ENCODE assay signal across 22 cellular contexts in the genomic region with DNA sequence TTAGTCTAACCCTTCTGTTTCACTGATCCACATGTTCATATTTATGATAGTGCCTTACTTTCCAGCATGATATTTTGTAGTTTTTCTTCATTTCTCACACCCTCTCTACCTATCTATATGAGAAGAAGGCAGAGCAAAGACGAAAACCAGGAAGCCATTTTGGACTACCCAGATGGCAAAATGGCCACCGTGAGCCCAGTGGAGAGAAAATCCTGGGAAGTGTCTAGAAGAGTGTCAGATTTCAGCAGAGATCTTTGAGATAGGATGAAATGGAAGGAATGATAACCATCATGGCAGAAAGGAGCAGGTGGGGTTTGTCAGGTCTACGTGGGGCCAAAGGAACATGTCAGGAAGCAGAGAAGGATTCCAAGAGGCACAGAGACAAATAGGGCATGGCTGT.
DNase-seq lines count a peak whose midpoint lies in the region; ATAC-seq, FAIRE-seq and TF ChIP-seq lines count a peak whose summit lies in the region.
"Had no signal": no experiment of that assay in that cellular context is flagged by ENCODE, and none has a peak within 500 bp of the region (broad histone marks: within the 10 kb centered on the region; RNA-seq: fewer than 3 reads in every experiment).

No MANE protein-coding gene starts in this region.

- H3K27me3 ChIP-seq in GM23338 (ENCODE audit: insufficient read depth): no peaks in the 10 kb centered on the region
- no peaks in the 10 kb centered on the region for H3K27me3 ChIP-seq in PC-3 (ENCODE audit: low read length)
- H3K27me3 ChIP-seq in H1 (replicated peaks in 1 of 4; ENCODE audit: control insufficient read depth in 3 of 4, extremely low read depth in 1 of 4, insufficient read depth in 3 of 4, low read length in 3 of 4): no peaks in the 10 kb centered on the region
- H3K27me3 ChIP-seq in trophoblast cell (ENCODE audit: insufficient read depth, low read length): no peaks in the 10 kb centered on the region
- no peaks in the 10 kb centered on the region for H3K27me3 ChIP-seq in colonic mucosa
- H3K27me3 ChIP-seq: BE2C, BLaER1 had no signal

- TF ChIP-seq CTCF in GM23338 (conservative IDR thresholded peaks at IDR 0.05; ENCODE audit: low read depth in 2 of 2) (no peak), PC-3 (conservative IDR thresholded peaks at IDR 0.05; ENCODE audit: low read depth, low read length) (no peak), H1 (IDR thresholded peaks at IDR 0.05; ENCODE audit: control extremely low read depth in 1 of 3, insufficient read depth in 1 of 3, low read depth in 1 of 3, low read length in 3 of 3) (no peak), colonic mucosa (IDR thresholded peaks at IDR 0.05) (no peak)

- H4K20me1 ChIP-seq in GM23338 (replicated peaks; ENCODE audit: insufficient read depth): no peaks in the 10 kb centered on the region
- no peaks in the 10 kb centered on the region for H4K20me1 ChIP-seq in PC-3 (ENCODE audit: low read length)
- H4K20me1 ChIP-seq in H1 (replicated peaks in 1 of 2; ENCODE audit: control insufficient read depth in 1 of 2, insufficient read depth in 2 of 2, low read length in 2 of 2): no peaks in the 10 kb centered on the region
- H4K20me1 ChIP-seq: BLaER1 had no signal

- H3K23me2 ChIP-seq in H1 (ENCODE audit: low read depth, low read length): no peaks in the 10 kb centered on the region

- no peak overlapping the region for H2BK20ac ChIP-seq in H1 (ENCODE audit: low read length)

- TF ChIP-seq EP300 in H1 (IDR thresholded peaks at IDR 0.05; ENCODE audit: borderline replicate concordance in 1 of 2, low read depth in 2 of 2, low read length in 2 of 2): no peak

- intact Hi-C loops in PC-3 (cut with micrococcal nuclease) (no loop called here), colonic mucosa (cut with DNase I) (no loop called here)

- no peak overlapping the region for H3K9ac ChIP-seq in PC-3 (ENCODE audit: low read length)
- no peak overlapping the region for H3K9ac ChIP-seq in H1 (replicated peaks in 1 of 4; ENCODE audit: extremely low read depth in 1 of 4, low read depth in 3 of 4, low read length in 3 of 4)
- no peak overlapping the region for H3K9ac ChIP-seq in trophoblast cell (ENCODE audit: low read length)
- H3K9ac ChIP-seq in colonic mucosa (ENCODE audit: low read depth in 2 of 2, low read length in 2 of 2): no peak overlapping the region
- H3K9ac ChIP-seq: BLaER1 had no signal

- H3K9me2 ChIP-seq in GM23338 (ENCODE audit: insufficient read depth) (peaks cover 4% of the 10 kb centered on the region; the same call in 1 of the 2 replicates), PC-3 (replicated peaks; ENCODE audit: low read length) (no peaks in the 10 kb centered on the region)

- H3K79me2 ChIP-seq in GM23338 (replicated peaks; ENCODE audit: insufficient read depth) (no peaks in the 10 kb centered on the region), PC-3 (ENCODE audit: low read length) (no peaks in the 10 kb centered on the region), H1 (ENCODE audit: control insufficient read depth in 1 of 2, insufficient read depth in 2 of 2, low read length in 2 of 2) (no peaks in the 10 kb centered on the region), trophoblast cell (ENCODE audit: control insufficient read depth, insufficient read depth, low read length, poor library complexity) (no peaks in the 10 kb centered on the region)

- no TSS peak for BruUV-seq in PC-3 (replicated peaks; lab: Mats Ljungman, UMichigan)

- H3F3A ChIP-seq in GM23338 (replicated peaks; ENCODE audit: low read depth) (no peaks in the 10 kb centered on the region), PC-3 (ENCODE audit: low read length, unreplicated experiment) (no peaks in the 10 kb centered on the region)

- H3K18ac ChIP-seq in H1 (ENCODE audit: extremely low read depth, low read length) (no peak overlapping the region), trophoblast cell (ENCODE audit: low read length) (no peak overlapping the region)

- no peak for DNase-seq in GM23338 (ENCODE audit: low spot score)
- DNase-seq in PC-3: no peak
- DNase-seq in H1 (ENCODE audit: low read depth in 1 of 2, low spot score in 2 of 2): no peak
- DNase-seq in trophoblast cell: peak in 1 of 2 donors; percentile 52
- DNase-seq in colonic mucosa: no peak
- DNase-seq: BE2C; Caco-2; Calu3; CD4-positive, alpha-beta T cell; CD8-positive, alpha-beta T cell; DMS79 treated with DMSO at 0.1 percent for 48 hours; GF-D8 had no signal

- H3K4me2 ChIP-seq in GM23338 (no peak overlapping the region), PC-3 (ENCODE audit: low read length) (no peak overlapping the region), H1 (ENCODE audit: insufficient read depth in 1 of 2, low read depth in 2 of 2, low read length in 2 of 2) (no peak overlapping the region), trophoblast cell (ENCODE audit: low read length) (no peak overlapping the region)
- H3K4me2 ChIP-seq: A549, BLaER1 had no signal

- H2BK12ac ChIP-seq in H1 (ENCODE audit: low read depth, low read length) (no peak overlapping the region), trophoblast cell (ENCODE audit: low read length) (no peak overlapping the region)

- H3K4me1 Mint-ChIP-seq in GM23338: peaks cover 3% of the 10 kb centered on the region

- no peak overlapping the region for H3K56ac ChIP-seq in H1 (replicated peaks; ENCODE audit: insufficient read length, low read depth, low read length)

- H2AFZ ChIP-seq in GM23338 (peak overlapping the region; percentile 67; the same call in 1 of the 2 replicates), PC-3 (ENCODE audit: low read length) (0 out of 2 replicates have a peak overlapping the region, but pooled peaks have one; percentile 42), H1 (ENCODE audit: low read length) (peak overlapping the region; percentile 57; the same call in 1 of the 2 replicates), trophoblast cell (ENCODE audit: insufficient read depth, low read length, poor library complexity) (no peak overlapping the region)

- no peak overlapping the region for H3K27ac Mint-ChIP-seq in GM23338
- H3K27ac Mint-ChIP-seq: CD4-positive, alpha-beta T cell; CD8-positive, alpha-beta T cell had no signal

- H3K9me3 Mint-ChIP-seq in GM23338: peaks cover 4% of the 10 kb centered on the region; the same call in 2 of the 3 replicates
- H3K9me3 Mint-ChIP-seq: CD8-positive, alpha-beta T cell had no signal

- H3K9me3 ChIP-seq in PC-3 (ENCODE audit: low read length) (no peaks in the 10 kb centered on the region), H1 (ENCODE audit: insufficient read depth in 2 of 2, low read depth in 1 of 2, low read length in 1 of 2) (no peaks in the 10 kb centered on the region), trophoblast cell (ENCODE audit: insufficient read depth, low read depth, low read length) (no peaks in the 10 kb centered on the region), colonic mucosa (no peaks in the 10 kb centered on the region)
- H3K9me3 ChIP-seq: A549, BE2C, BLaER1, Caco-2 had no signal

- TF ChIP-seq POLR2A in H1 (IDR thresholded peaks at IDR 0.05; ENCODE audit: control extremely low read depth in 1 of 2, low read depth in 2 of 2, low read length in 2 of 2): no peak

- H4K8ac ChIP-seq in H1 (ENCODE audit: extremely low read depth, insufficient read depth, low read length): no peak overlapping the region
- H4K8ac ChIP-seq in trophoblast cell (ENCODE audit: low read depth, low read length): no peak overlapping the region

- peaks cover 2% of the 10 kb centered on the region for H3K27me3 Mint-ChIP-seq in GM23338 (ENCODE audit: insufficient read depth, low read depth, poor library complexity)

- no peak for TF ChIP-seq RAD21 in H1 (IDR thresholded peaks at IDR 0.05 in 1 of 2, conservative IDR thresholded peaks at IDR 0.05 in 1 of 2; ENCODE audit: low read depth in 2 of 2, low read length in 2 of 2)

- H2AK5ac ChIP-seq in H1 (ENCODE audit: low read depth, low read length): no peak overlapping the region
- H2AK5ac ChIP-seq in trophoblast cell (ENCODE audit: low read length): no peak overlapping the region

- H2BK120ac ChIP-seq in H1 (replicated peaks; ENCODE audit: low read depth, low read length) (no peak overlapping the region), trophoblast cell (ENCODE audit: insufficient read depth, low read length, poor library complexity) (no peak overlapping the region)

- POLR2A ChIA-PET in PC-3 (lab: Charles Lee; ENCODE audit: unreplicated experiment) (no interaction called here), H1 (lab: Charles Lee; ENCODE audit: partially characterized antibody) (no interaction called here)

- no peak overlapping the region for H3K4me3 Mint-ChIP-seq in GM23338
- H3K4me3 Mint-ChIP-seq: CD4-positive, alpha-beta T cell; CD8-positive, alpha-beta T cell had no signal

- CTCF ChIA-PET in PC-3 (lab: Charles Lee): no interaction called here
- CTCF ChIA-PET in H1 (lab: Charles Lee; ENCODE audit: partially characterized antibody): interaction anchor here (0.7 to 1.7 kb wide), 2 partner anchors 16 to 70 kb away, joined by 3 to 4 read pairs; no protein-coding TSS in a partner anchor

- no peak overlapping the region for H3K4ac ChIP-seq in H1 (replicated peaks; ENCODE audit: insufficient read length, low read depth, low read length)
- no peak overlapping the region for H3K4ac ChIP-seq in trophoblast cell (ENCODE audit: low read depth, low read length)

- no peak for ATAC-seq in GM23338
- ATAC-seq in PC-3: no peak
- no peak for ATAC-seq in GM18517 (IDR thresholded peaks at IDR 0.05; ENCODE audit: unreplicated experiment)
- no peak for ATAC-seq in GM21786 (IDR thresholded peaks at IDR 0.05; ENCODE audit: unreplicated experiment)
- no peak for ATAC-seq in HG02852 (IDR thresholded peaks at IDR 0.05; ENCODE audit: unreplicated experiment)
- ATAC-seq: A549; CD8-positive, alpha-beta T cell had no signal

- no peak overlapping the region for H3K14ac ChIP-seq in H1 (ENCODE audit: insufficient read length)
- no peak overlapping the region for H3K14ac ChIP-seq in trophoblast cell (ENCODE audit: low read length)

- H3K36me3 Mint-ChIP-seq in GM23338 (ENCODE audit: low read depth): no peaks in the 10 kb centered on the region; the same call in 2 of the 3 replicates
- H3K36me3 Mint-ChIP-seq: CD8-positive, alpha-beta T cell had no signal

- no peaks in the 10 kb centered on the region for H3K36me3 ChIP-seq in GM23338 (ENCODE audit: insufficient read depth)
- H3K36me3 ChIP-seq in PC-3 (ENCODE audit: low read depth, low read length): no peaks in the 10 kb centered on the region
- no peaks in the 10 kb centered on the region for H3K36me3 ChIP-seq in H1 (ENCODE audit: control insufficient read depth in 2 of 4, insufficient read depth in 4 of 4, low read length in 3 of 4)
- no peaks in the 10 kb centered on the region for H3K36me3 ChIP-seq in trophoblast cell (ENCODE audit: control insufficient read depth in 1 of 2, insufficient read depth in 2 of 2, low read length in 2 of 2)
- H3K36me3 ChIP-seq in colonic mucosa: no peaks in the 10 kb centered on the region
- H3K36me3 ChIP-seq: BE2C, BLaER1 had no signal

- FAIRE-seq in H1 (lab: Jason Lieb, UNC): no peak
- FAIRE-seq: A549, D721Med, G401.6, GM12891 had no signal

- H3K79me1 ChIP-seq in H1 (ENCODE audit: low read depth, low read length) (no peaks in the 10 kb centered on the region), trophoblast cell (ENCODE audit: low read length) (no peaks in the 10 kb centered on the region)

- no peak overlapping the region for H4K91ac ChIP-seq in H1 (replicated peaks; ENCODE audit: insufficient read length, low read length)
- peak overlapping the region; percentile 6 for H4K91ac ChIP-seq in trophoblast cell (ENCODE audit: low read depth, low read length)

- no peak overlapping the region for H4K5ac ChIP-seq in H1 (ENCODE audit: insufficient read length, low read depth, low read length)

- H2BK15ac ChIP-seq in H1 (ENCODE audit: low read length): no peak overlapping the region

- H3K4me1 ChIP-seq in GM23338 (ENCODE audit: insufficient read depth): no peaks in the 10 kb centered on the region
- H3K4me1 ChIP-seq in PC-3 (ENCODE audit: insufficient read depth, low read length): no peaks in the 10 kb centered on the region
- peaks cover 0 to 6% (median 0%) of the 10 kb centered on the region in 4 experiments; a peak in 1 of 7 replicates for H3K4me1 ChIP-seq in H1 (replicated peaks in 1 of 4; ENCODE audit: control insufficient read depth in 3 of 4, insufficient read depth in 4 of 4, low read length in 3 of 4)
- no peaks in the 10 kb centered on the region for H3K4me1 ChIP-seq in trophoblast cell (ENCODE audit: control insufficient read depth in 1 of 2, insufficient read depth in 2 of 2, low read length in 2 of 2)
- H3K4me1 ChIP-seq in colonic mucosa: no peaks in the 10 kb centered on the region
- H3K4me1 ChIP-seq: A549, BE2C, BLaER1, Caco-2 had no signal

- H4K12ac ChIP-seq in trophoblast cell (ENCODE audit: low read depth, low read length): no peak overlapping the region

- H3K23ac ChIP-seq in H1 (ENCODE audit: insufficient read length) (no peak overlapping the region), trophoblast cell (ENCODE audit: low read length) (no peak overlapping the region)

- H2BK5ac ChIP-seq in H1 (ENCODE audit: low read depth, low read length) (no peak overlapping the region), trophoblast cell (ENCODE audit: low read depth, low read length, poor library complexity) (no peak overlapping the region)

- H3K4me3 ChIP-seq in GM23338: no peak overlapping the region
- H3K4me3 ChIP-seq in PC-3 (ENCODE audit: low read length): no peak overlapping the region
- no peak overlapping the region for H3K4me3 ChIP-seq in H1 (ENCODE audit: extremely low read depth in 1 of 4, insufficient read depth in 2 of 4, low read depth in 3 of 4, low read length in 4 of 4)
- H3K4me3 ChIP-seq in trophoblast cell (ENCODE audit: low read depth, low read length): no peak overlapping the region
- H3K4me3 ChIP-seq in colonic mucosa: no peak overlapping the region
- H3K4me3 ChIP-seq: A549, BLaER1 had no signal

- 92% methylated on average over 3 of the region's 3 CpGs; no CpG with 5 or more reads in 1 of the 2 experiments for WGBS in H1 (ENCODE audit: extremely low coverage in 1 of 2, insufficient coverage in 1 of 2, insufficient read length in 1 of 2, insufficient replicate concordance in 2 of 2, low coverage in 1 of 2, low lambda C conversion rate in 2 of 2, missing lambda C conversion rate in 1 of 2), 2 experiments
- no CpG with 5 or more reads among the region's 3 CpGs for WGBS in trophoblast cell (ENCODE audit: extremely low coverage, insufficient coverage, insufficient read length)

- H3K27ac ChIP-seq in GM23338 (ENCODE audit: low read depth): no peak overlapping the region
- H3K27ac ChIP-seq in PC-3 (ENCODE audit: low read length): no peak overlapping the region
- H3K27ac ChIP-seq in H1 (ENCODE audit: low read depth, low read length): no peak overlapping the region
- H3K27ac ChIP-seq in trophoblast cell (ENCODE audit: low read depth, low read length): no peak overlapping the region
- no peak overlapping the region for H3K27ac ChIP-seq in colonic mucosa
- H3K27ac ChIP-seq: 22Rv1, A549, BLaER1, C4-2B had no signal
